ENCODE assay signal across 9 cellular contexts in genomic region chr21:33197546-33197945, GRCh38. TPM values are rescaled to one million over a fixed set of nuclear protein-coding genes. Genes with fewer than 3 reads are reported as not detected.
DNase-seq lines count a peak whose midpoint lies in the region; ATAC-seq and TF ChIP-seq lines count a peak whose summit lies in the region.
"Had no signal": no experiment of that assay in that cellular context is flagged by ENCODE, and none has a peak within 500 bp of the region (broad histone marks: within the 10 kb centered on the region; RNA-seq: fewer than 3 reads in every experiment).

No MANE protein-coding gene starts in this region.

- H3K9me2 ChIP-seq in hepatocyte (replicated peaks; ENCODE audit: insufficient read depth), result no peaks in the 10 kb centered on the region

- H3K36me3 ChIP-seq in hepatocyte (replicated peaks; ENCODE audit: insufficient read depth, low read depth), result no peaks in the 10 kb centered on the region
- no peaks in the 10 kb centered on the region for H3K36me3 ChIP-seq in spleen

- TF ChIP-seq CTCF in coronary artery (IDR thresholded peaks at IDR 0.05), result no peak
- no peak for TF ChIP-seq CTCF in hepatocyte (IDR thresholded peaks at IDR 0.05; ENCODE audit: poor library complexity)
- TF ChIP-seq CTCF in spleen (IDR thresholded peaks at IDR 0.05 in 8 of 11, conservative IDR thresholded peaks at IDR 0.05 in 3 of 11), result no peak

- ATAC-seq in HG02852 (IDR thresholded peaks at IDR 0.05; ENCODE audit: unreplicated experiment), result no peak

- H3K9me3 ChIP-seq in hepatocyte (ENCODE audit: low read depth), result no peaks in the 10 kb centered on the region
- no peaks in the 10 kb centered on the region for H3K9me3 ChIP-seq in spleen

- H3K4me1 ChIP-seq in hepatocyte (ENCODE audit: insufficient read depth), result peaks cover 3% of the 10 kb centered on the region
- peaks cover 12 to 53% (median 23%) of the 10 kb centered on the region in 6 donors for H3K4me1 ChIP-seq in spleen

- H3K4me2 ChIP-seq in hepatocyte, result peak overlapping the region; percentile 70

- no peak overlapping the region for H2AFZ ChIP-seq in hepatocyte

- H3K27ac ChIP-seq in coronary artery (peak overlapping the region in 1 of 2 donors; percentile 70), hepatocyte (no peak overlapping the region), spleen (peak overlapping the region in 6 of 8 donors; percentile 12 to 85 (median 75))
- H3K27ac ChIP-seq: GM23248 had no signal

- 41% methylated on average over 4 of the region's 4 CpGs for WGBS in hepatocyte (ENCODE audit: low lambda C conversion rate, missing lambda C conversion rate)
- WGBS in spleen, 5 donors, result 47 to 69% (median 58%) methylated on average over 4 of the region's 4 CpGs

- H3K27me3 ChIP-seq in hepatocyte (no peaks in the 10 kb centered on the region), spleen (replicated peaks in 1 of 7) (no peaks in the 10 kb centered on the region)

- H3K79me2 ChIP-seq in hepatocyte, result no peaks in the 10 kb centered on the region

- TF ChIP-seq POLR2A in spleen (IDR thresholded peaks at IDR 0.05), result no peak

- H3K4me3 ChIP-seq in coronary artery (peak overlapping the region; percentile 44), hepatocyte (no peak overlapping the region), spleen (no peak overlapping the region)
- H3K4me3 ChIP-seq: GM12878, GM23248 had no signal

- no peaks in the 10 kb centered on the region for H4K20me1 ChIP-seq in hepatocyte (ENCODE audit: insufficient read depth, poor library complexity, severe bottlenecking)

- DNase-seq in HUDEP-2 (lab: John Stamatoyannopoulos, UW; ENCODE audit: unreplicated experiment in 76 of 76), result peak in 73 of 76 experiments; percentile 26 to 95 (median 75)
- DNase-seq in coronary artery (ENCODE audit: low spot score), result no peak
- no peak for DNase-seq in hepatocyte (ENCODE audit: low spot score)
- no peak for DNase-seq in spleen
- no peak for DNase-seq in NCI-H345 treated with DMSO at 0.1 percent for 48 hours (lab: John Stamatoyannopoulos, UW; ENCODE audit: unreplicated experiment)
- no peak for DNase-seq in activated naive CD4-positive, alpha-beta T cell (lab: John Stamatoyannopoulos, UW)

- intact Hi-C loops in spleen (cut with DNase I; ENCODE audit: low total_unique reads), result loop anchor here (5.0 kb wide), 2 partner anchors 255 to 370 kb away; no protein-coding TSS in a partner anchor

RNA-seq across cellular contexts. Expression of gene IFNAR2, which starts 32.2 kb away (rescaled TPM):
- total RNA-seq in hepatocyte, result 18.2 and 19.9 TPM in 2 replicates
- 18.5 and 19.6 TPM in 2 replicates for polyA plus RNA-seq in hepatocyte
- 100 to 1,000 TPM in 2 of 7 donors, 10 to 100 TPM in 5; 54.7 to 124 (median 86.8) TPM for total RNA-seq in spleen
- 10 to 100 TPM; 20.4 to 22.3 (median 22.0) TPM for polyA plus RNA-seq in spleen

Comparison
In these comparisons a context has a peak if more than half of its experiments do, and no peak if none do; other contexts are left out.
1. DNase-seq: peak in HUDEP-2 (73 of 76); none in coronary artery (single experiment), hepatocyte (single experiment), spleen (single experiment), NCI-H345 treated with DMSO at 0.1 percent for 48 hours (single experiment) and activated naive CD4-positive, alpha-beta T cell (0 of 4).